8 cellular contexts compared by ENCODE assay signal in the genomic region with DNA sequence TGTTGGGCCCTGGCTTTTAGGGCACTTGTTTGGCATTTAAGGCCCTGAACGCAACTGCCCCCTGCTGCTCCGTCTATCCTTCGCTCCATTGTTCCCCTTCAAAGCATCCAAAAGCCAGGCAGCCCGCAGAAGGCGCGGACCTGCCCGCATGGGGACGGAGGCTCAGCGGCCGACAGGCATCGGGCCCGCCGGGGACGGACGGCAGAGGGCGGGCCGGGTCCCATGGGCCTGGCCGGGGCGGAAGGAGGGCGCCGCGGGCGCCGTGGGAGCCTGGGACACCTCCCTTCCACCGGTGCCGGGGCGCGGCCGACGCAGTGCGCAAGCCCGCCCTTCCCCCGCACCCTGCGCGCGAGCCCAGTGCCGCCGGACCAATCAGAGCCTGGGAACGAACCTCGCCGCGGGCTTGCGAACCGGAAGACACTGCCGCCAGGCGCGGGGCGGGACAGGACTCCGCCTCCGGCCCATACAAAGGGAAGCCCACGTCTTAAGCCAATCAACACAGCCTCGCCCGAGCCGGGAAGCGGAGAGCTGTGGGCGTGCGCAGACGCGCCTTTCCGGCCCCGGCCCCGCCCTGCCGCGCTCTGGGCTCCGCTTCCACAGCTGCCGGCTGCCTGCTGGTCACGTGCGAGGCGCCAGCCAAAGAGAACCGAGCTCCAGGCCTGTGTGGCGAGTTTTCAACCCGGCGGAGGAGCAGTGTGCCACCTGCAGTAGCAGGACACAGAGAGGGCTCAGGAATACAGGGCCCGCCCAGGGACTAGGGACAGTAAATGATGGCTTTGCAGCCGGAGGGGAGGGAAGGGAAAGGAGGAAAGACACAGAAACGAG.
A peak's percentile ranks its signal among the peaks of the same experiment; 100 is the strongest.
DNase-seq lines count a peak whose midpoint lies in the region; ATAC-seq and FAIRE-seq lines count a peak whose summit lies in the region.

No MANE protein-coding gene starts in this region.

- H3K27ac ChIP-seq in BLaER1 treated with 17β-estradiol and CSF1 and Interleukin-3, amounts not matched to agents 10 nM and 100 nM = peak overlapping the region; percentile 82 to 100 (median 96)
- peak overlapping the region; percentile 96 for H3K27ac ChIP-seq in layer of hippocampus (ENCODE audit: low read depth, low read length)

- peaks cover 0 to 23% (median 0%) of the 10 kb centered on the region in 11 experiments; a peak in 3 of 22 replicates for H3K9me3 ChIP-seq in BLaER1 treated with 17β-estradiol and CSF1 and Interleukin-3, amounts not matched to agents 10 nM and 100 nM (replicated peaks in 1 of 11)

- H4K20me1 ChIP-seq in BLaER1 treated with 17β-estradiol and CSF1 and Interleukin-3, amounts not matched to agents 10 nM and 100 nM = peaks cover 81 to 97% (median 95%) of the 10 kb centered on the region in 11 experiments

- peaks cover 63 to 84% (median 69%) of the 10 kb centered on the region in 11 experiments for H3K27me3 ChIP-seq in BLaER1 treated with 17β-estradiol and CSF1 and Interleukin-3, amounts not matched to agents 10 nM and 100 nM
- no peaks in the 10 kb centered on the region for H3K27me3 ChIP-seq in layer of hippocampus (ENCODE audit: control insufficient read depth, insufficient read depth, low read length)

- H3K4me1 ChIP-seq in BLaER1 treated with 17β-estradiol and CSF1 and Interleukin-3, amounts not matched to agents 10 nM and 100 nM = peaks cover 66 to 93% (median 84%) of the 10 kb centered on the region in 10 experiments

- peak overlapping the region; percentile 82 to 100 (median 94) for H3K9ac ChIP-seq in BLaER1 treated with 17β-estradiol and CSF1 and Interleukin-3, amounts not matched to agents 10 nM and 100 nM

- H3K36me3 ChIP-seq in BLaER1 treated with 17β-estradiol and CSF1 and Interleukin-3, amounts not matched to agents 10 nM and 100 nM = peaks cover 25 to 39% (median 35%) of the 10 kb centered on the region in 11 experiments; a peak in 21 of 22 replicates

- peak overlapping the region; percentile 87 to 99 (median 92) for H3K4me2 ChIP-seq in BLaER1 treated with 17β-estradiol and CSF1 and Interleukin-3, amounts not matched to agents 10 nM and 100 nM

- peak overlapping the region; percentile 58 to 78 (median 69) for H3K4me3 ChIP-seq in BLaER1 treated with 17β-estradiol and CSF1 and Interleukin-3, amounts not matched to agents 10 nM and 100 nM

- FAIRE-seq in colon (lab: Jason Lieb, UNC) = peak; percentile 97

- peak; percentile 90 for DNase-seq in NCI-H524 treated with DMSO at 0.1 percent for 48 hours (lab: John Stamatoyannopoulos, UW)
- peak; percentile 94 for DNase-seq in activated CD4-positive, alpha-beta T cell treated with anti-CD3 and anti-CD28 coated beads for 48 hours
- peak; percentile 54 to 86 (median 82) for DNase-seq in stimulated activated CD4-positive, alpha-beta T cell treated with anti-CD3 and anti-CD28 coated beads, Interleukin-1b, Interleukin-23, amount 100 ng/mL, for 24 hours (ENCODE audit: low read depth in 4 of 4, low spot score in 1 of 4)

- ATAC-seq in GM19324 (IDR thresholded peaks at IDR 0.05; ENCODE audit: low FRiP score, unreplicated experiment) (peak; percentile 90), HG03460 (IDR thresholded peaks at IDR 0.05; ENCODE audit: unreplicated experiment) (peak; percentile 55)

Comparison
In these comparisons a context has a peak if more than half of its experiments do, and no peak if none do; other contexts are left out.
1. Peak in every context shown above with its lines: DNase-seq, ATAC-seq, H3K4me3 ChIP-seq and H3K27ac ChIP-seq.